26 cellular contexts compared by ENCODE assay signal in genomic region chr22:23381661-23382427, GRCh38.
"Had no signal": no experiment of that assay in that cellular context is flagged by ENCODE, and none has a peak within 500 bp of the region (broad histone marks: within the 10 kb centered on the region; RNA-seq: fewer than 3 reads in every experiment).

No MANE protein-coding gene starts in this region.

- H3K4me1 Mint-ChIP-seq: immature natural killer cell; naive thymus-derived CD4-positive, alpha-beta T cell; stimulated activated naive CD8-positive, alpha-beta T cell treated with anti-CD3 and anti-CD28 coated beads, Interleukin-15, amount 100 ng/mL, for 72 hours had no signal

- DNase-seq: dorsolateral prefrontal cortex; effector CD4-positive, alpha-beta T cell; hypothalamus; immature natural killer cell; islet precursor cell; kidney glomerular epithelial cell; left colon; left ventricle myocardium superior; lower lobe of right lung; midbrain; naive thymus-derived CD4-positive, alpha-beta T cell; stimulated activated CD4-positive, alpha-beta T cell treated with anti-CD3 and anti-CD28 coated beads, Interleukin-12 subunit alpha, Interleukin-12 subunit beta, amount 100 ng/mL, for 4 hours; stimulated activated CD4-positive, alpha-beta T cell treated with anti-CD3 and anti-CD28 coated beads, Interleukin-1b, Interleukin-23, amount 100 ng/mL, for 48 hours; stimulated activated CD4-positive, alpha-beta T cell treated with anti-CD3 and anti-CD28 coated beads, Interleukin-4, amount 100 ng/mL, for 1 hour; stimulated activated CD8-positive, alpha-beta memory T cell treated with anti-CD3 and anti-CD28 coated beads, Interleukin-4, amount 100 ng/mL, for 48 hours; stimulated activated naive CD4-positive, alpha-beta T cell; stimulated activated naive CD8-positive, alpha-beta T cell treated with anti-CD3 and anti-CD28 coated beads, Interleukin-15, amount 100 ng/mL, for 72 hours; trophoblast cell had no signal

- H3K4me1 ChIP-seq: parathyroid adenoma, prostate gland, right atrium auricular region, vagina had no signal

- H3K4me3 Mint-ChIP-seq: immature natural killer cell; naive thymus-derived CD4-positive, alpha-beta T cell; stimulated activated naive CD8-positive, alpha-beta T cell treated with anti-CD3 and anti-CD28 coated beads, Interleukin-15, amount 100 ng/mL, for 72 hours had no signal

- H3K27me3 ChIP-seq: dorsolateral prefrontal cortex, right atrium auricular region, vagina had no signal

- H3K4me3 ChIP-seq: dorsolateral prefrontal cortex, lower lobe of right lung, prostate gland, right atrium auricular region, smooth muscle cell, suprapubic skin, vagina had no signal

- H3K27ac ChIP-seq: dorsolateral prefrontal cortex, lower lobe of right lung, neutrophil, parathyroid adenoma, prostate gland, right atrium auricular region, suprapubic skin, vagina had no signal

- H3K36me3 Mint-ChIP-seq: immature natural killer cell; naive thymus-derived CD4-positive, alpha-beta T cell had no signal

- H3K27me3 Mint-ChIP-seq: naive thymus-derived CD4-positive, alpha-beta T cell had no signal

- H3K9me3 ChIP-seq: lower lobe of right lung, neutrophil, prostate gland, right atrium auricular region, suprapubic skin, vagina had no signal

- H3K9me3 Mint-ChIP-seq: immature natural killer cell; naive thymus-derived CD4-positive, alpha-beta T cell; stimulated activated naive CD8-positive, alpha-beta T cell treated with anti-CD3 and anti-CD28 coated beads, Interleukin-15, amount 100 ng/mL, for 72 hours had no signal

- H3K27ac Mint-ChIP-seq: naive thymus-derived CD4-positive, alpha-beta T cell had no signal

- H3K36me3 ChIP-seq: lower lobe of right lung, neutrophil, prostate gland, right atrium auricular region, suprapubic skin, vagina had no signal

- ATAC-seq: left colon; left ventricle myocardium superior; lower lobe of right lung; naive thymus-derived CD4-positive, alpha-beta T cell; sciatic nerve; stimulated activated naive CD8-positive, alpha-beta T cell treated with anti-CD3 and anti-CD28 coated beads, Interleukin-15, amount 100 ng/mL, for 72 hours had no signal
